Comparison of ENCODE assay signal across 1 cellular context in genomic region chr16:84013787-84014569, GRCh38.
A peak's percentile ranks its signal among the peaks of the same experiment; 100 is the strongest.
TF ChIP-seq lines count a peak whose summit lies in the region.

No MANE protein-coding gene starts in this region.

TF ChIP-seq in K562, 482 proteins besides CTCF, POLR2A, EP300 and RAD21 (continued from another document):
- TF ChIP-seq ZFP30 (CRISPR knock-in tag; IDR thresholded peaks at IDR 0.05; ENCODE audit: borderline replicate concordance) (no peak), ADNP (tag; IDR thresholded peaks at IDR 0.05) (no peak), EWSR1 (IDR thresholded peaks at IDR 0.05; ENCODE audit: borderline replicate concordance, low read depth, partially characterized antibody) (no peak), ZBTB8A (IDR thresholded peaks at IDR 0.05; ENCODE audit: partially characterized antibody) (no peak), RBM34 (IDR thresholded peaks at IDR 0.05; ENCODE audit: borderline replicate concordance, insufficient read depth, low read length) (no peak), CGGBP1 (CRISPR knock-in tag; IDR thresholded peaks at IDR 0.05) (no peak), ZNF134 (CRISPR knock-in tag; conservative IDR thresholded peaks at IDR 0.05) (no peak), ZNF586 (CRISPR knock-in tag; conservative IDR thresholded peaks at IDR 0.05) (no peak), KDM1A (IDR thresholded peaks at IDR 0.05) (no peak), HDGF (IDR thresholded peaks at IDR 0.05) (peak; percentile 99), HOMEZ (CRISPR knock-in tag; IDR thresholded peaks at IDR 0.05) (no peak), HMGN3 (IDR thresholded peaks at IDR 0.05; ENCODE audit: borderline replicate concordance, extremely low read depth, insufficient read length, low read depth, low read length) (peak; percentile 26), FOXP1 (CRISPR knock-in tag; IDR thresholded peaks at IDR 0.05) (no peak), YY1 (IDR thresholded peaks at IDR 0.05; ENCODE audit: borderline replicate concordance in 1 of 3, control insufficient read depth in 1 of 3, extremely low read depth in 1 of 3, insufficient read depth in 3 of 3, insufficient read length in 1 of 3, insufficient replicate concordance in 2 of 3, low read depth in 1 of 3, low read length in 2 of 3) (peak in 2 of 3 experiments; percentile 14 to 30), MEF2D (tag; conservative IDR thresholded peaks at IDR 0.05; ENCODE audit: low read depth) (no peak), SAP30 (IDR thresholded peaks at IDR 0.05; ENCODE audit: borderline replicate concordance, insufficient read depth, low read depth, low read length, poor library complexity, severe bottlenecking) (no peak), ATF7 (IDR thresholded peaks at IDR 0.05) (peak; percentile 88), SMARCA4 (IDR thresholded peaks at IDR 0.05) (0 out of 2 replicates have a peak, but pooled peaks have one; percentile 66), ETS1 (conservative IDR thresholded peaks at IDR 0.05; ENCODE audit: control insufficient read depth, low read depth, low read length) (0 out of 2 replicates have a peak, but pooled peaks have one; percentile 26), TOE1 (IDR thresholded peaks at IDR 0.05; ENCODE audit: borderline replicate concordance) (no peak), TOE1 (CRISPR knock-in tag; IDR thresholded peaks at IDR 0.05; ENCODE audit: borderline replicate concordance, low read depth) (no peak), MED1 (CRISPR knock-in tag; IDR thresholded peaks at IDR 0.05; ENCODE audit: borderline replicate concordance) (no peak), XRCC5 (IDR thresholded peaks at IDR 0.05; ENCODE audit: low read depth, low read length) (no peak; the same call in 1 of the 2 replicates), WHSC1 (IDR thresholded peaks at IDR 0.05; ENCODE audit: low read length) (no peak), CHD2 (IDR thresholded peaks at IDR 0.05; ENCODE audit: low read depth, low read length) (no peak), E2F6 (IDR thresholded peaks at IDR 0.05; ENCODE audit: borderline replicate concordance in 1 of 2, extremely low read depth in 1 of 2, insufficient read depth in 1 of 2, insufficient read length in 1 of 2, low read depth in 1 of 2, low read length in 1 of 2, poor library complexity in 1 of 2, severe bottlenecking in 1 of 2) (peak; percentile 60 to 93), TAF1 (IDR thresholded peaks at IDR 0.05; ENCODE audit: control insufficient read depth, extremely low read depth, insufficient read depth, low read length, severe bottlenecking) (no peak), ZBTB11 (CRISPR knock-in tag; IDR thresholded peaks at IDR 0.05) (no peak), TEAD1 (CRISPR knock-in tag; IDR thresholded peaks at IDR 0.05) (no peak; a peak in 1 of 4 replicates), BCL6 (CRISPR knock-in tag; IDR thresholded peaks at IDR 0.05) (no peak), ZNF511 (CRISPR knock-in tag; IDR thresholded peaks at IDR 0.05) (0 out of 2 replicates have a peak, but pooled peaks have one; percentile 33), L3MBTL2 (IDR thresholded peaks at IDR 0.05) (peak; percentile 95), TCF15 (CRISPR knock-in tag; IDR thresholded peaks at IDR 0.05) (no peak), ZNF354B (CRISPR knock-in tag; IDR thresholded peaks at IDR 0.05) (no peak), ZNF121 (CRISPR knock-in tag; conservative IDR thresholded peaks at IDR 0.05) (no peak), POLR2AphosphoS2 (IDR thresholded peaks at IDR 0.05; ENCODE audit: low read length) (no peak), CCNT2 (IDR thresholded peaks at IDR 0.05; ENCODE audit: borderline replicate concordance, extremely low read depth, insufficient read length, low read depth, low read length) (peak; percentile 6), ZNF274 (IDR thresholded peaks at IDR 0.05; ENCODE audit: borderline replicate concordance, low read depth, low read length) (no peak), JUN (IDR thresholded peaks at IDR 0.05; ENCODE audit: borderline replicate concordance, low read depth, low read length) (peak; percentile 60; the same call in 1 of the 2 replicates), JUN (CRISPR knock-in tag; IDR thresholded peaks at IDR 0.05; ENCODE audit: borderline replicate concordance) (no peak), MAFK (IDR thresholded peaks at IDR 0.05; ENCODE audit: low read length) (no peak), NFXL1 (CRISPR knock-in tag; IDR thresholded peaks at IDR 0.05) (no peak), MAFG (tag; conservative IDR thresholded peaks at IDR 0.05) (no peak), ETV6 (IDR thresholded peaks at IDR 0.05; ENCODE audit: borderline replicate concordance in 1 of 2, low read depth in 2 of 2, low read length in 1 of 2) (no peak), ETV6 (CRISPR knock-in tag; IDR thresholded peaks at IDR 0.05; ENCODE audit: borderline replicate concordance) (no peak), ZNF253 (CRISPR knock-in tag; conservative IDR thresholded peaks at IDR 0.05) (no peak), SP1 (CRISPR knock-in tag; IDR thresholded peaks at IDR 0.05) (peak; percentile 92), ETS2 (tag; IDR thresholded peaks at IDR 0.05; ENCODE audit: borderline replicate concordance, poor library complexity, severe bottlenecking) (no peak), ZEB2 (IDR thresholded peaks at IDR 0.05) (peak; percentile 63; the same call in 1 of the 2 replicates), ZC3H11A (IDR thresholded peaks at IDR 0.05; ENCODE audit: low read depth, low read length) (no peak), ZNF436 (CRISPR knock-in tag; IDR thresholded peaks at IDR 0.05) (no peak), ARID3B (CRISPR knock-in tag; IDR thresholded peaks at IDR 0.05; ENCODE audit: borderline replicate concordance) (no peak), SMAD3 (CRISPR knock-in tag; conservative IDR thresholded peaks at IDR 0.05) (no peak), ZBTB9 (CRISPR knock-in tag; IDR thresholded peaks at IDR 0.05) (no peak), FOXM1 (IDR thresholded peaks at IDR 0.05; ENCODE audit: low read depth) (0 out of 2 replicates have a peak, but pooled peaks have one; percentile 10), FOXM1 (CRISPR knock-in tag; IDR thresholded peaks at IDR 0.05; ENCODE audit: low read depth) (no peak)
